In the genomic region with DNA sequence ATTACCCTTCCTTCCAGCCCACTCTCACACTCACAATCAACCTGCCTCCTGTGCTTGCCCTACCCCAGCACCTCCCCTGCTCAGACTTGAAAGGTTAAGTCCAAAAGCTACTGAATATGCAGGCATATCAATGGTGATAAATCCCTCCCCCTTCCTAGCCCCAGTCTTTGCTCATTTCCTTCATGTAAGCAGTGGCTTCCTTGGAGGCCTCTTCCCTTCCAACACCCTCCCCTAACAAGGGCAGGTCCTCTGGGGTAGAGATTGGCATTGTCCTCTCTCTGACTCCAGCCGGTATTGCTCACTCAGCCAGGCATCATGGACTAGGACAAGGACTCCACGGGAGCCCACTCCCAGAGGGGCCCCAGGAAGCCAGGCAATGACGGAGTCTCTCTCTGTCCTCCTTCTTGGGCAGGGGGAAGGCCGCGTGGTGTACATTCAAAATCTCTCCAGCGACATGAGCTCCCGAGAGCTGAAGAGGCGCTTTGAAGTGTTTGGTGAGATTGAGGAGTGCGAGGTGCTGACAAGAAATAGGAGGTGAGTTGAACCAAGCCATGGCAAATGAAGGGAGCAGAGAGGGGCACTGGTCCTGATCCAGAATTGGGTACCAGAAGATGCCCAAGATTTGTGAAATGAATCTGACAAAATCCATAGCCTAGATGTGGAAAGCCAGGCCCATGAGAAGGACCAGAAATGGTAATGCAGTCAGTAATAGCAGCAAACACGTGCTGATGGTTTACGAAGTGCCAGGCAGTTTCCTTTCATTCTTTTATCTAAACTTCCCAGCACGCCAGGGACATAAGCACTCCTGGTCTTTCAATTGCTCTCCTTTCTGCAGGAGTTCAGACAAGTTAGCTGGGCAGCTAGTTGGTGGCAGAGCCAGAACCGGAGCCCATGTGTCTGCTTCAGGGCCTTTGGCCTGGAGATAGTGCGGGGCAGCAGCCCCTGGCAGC, we compare ENCODE assay signal across 20 cellular contexts.
A peak's percentile ranks its signal among the peaks of the same experiment; 100 is the strongest.
DNase-seq lines count a peak whose midpoint lies in the region; ATAC-seq and TF ChIP-seq lines count a peak whose summit lies in the region.
"Had no signal": no experiment of that assay in that cellular context is flagged by ENCODE, and none has a peak within 500 bp of the region (broad histone marks: within the 10 kb centered on the region; RNA-seq: fewer than 3 reads in every experiment).

No MANE protein-coding gene starts in this region.

- H3K36me3 ChIP-seq in upper lobe of right lung, result peaks cover 5% of the 10 kb centered on the region

- no peaks in the 10 kb centered on the region for H3K9me3 Mint-ChIP-seq in chondrocyte (ENCODE audit: low read depth)
- no peaks in the 10 kb centered on the region for H3K9me3 Mint-ChIP-seq in nephron
- H3K9me3 Mint-ChIP-seq in activated CD4-positive, alpha-beta memory T cell treated with anti-CD3 and anti-CD28 coated beads for 36 hours, result no peaks in the 10 kb centered on the region
- H3K9me3 Mint-ChIP-seq: CD8-positive, alpha-beta memory T cell had no signal

- H3K4me1 Mint-ChIP-seq in chondrocyte (ENCODE audit: low read depth), result peaks cover 23% of the 10 kb centered on the region
- peaks cover 15% of the 10 kb centered on the region for H3K4me1 Mint-ChIP-seq in nephron
- H3K4me1 Mint-ChIP-seq in activated CD4-positive, alpha-beta memory T cell treated with anti-CD3 and anti-CD28 coated beads for 36 hours (ENCODE audit: low read depth), result no peaks in the 10 kb centered on the region
- H3K4me1 Mint-ChIP-seq: CD8-positive, alpha-beta memory T cell had no signal

- no peaks in the 10 kb centered on the region for H3K9me3 ChIP-seq in upper lobe of right lung

- intact Hi-C loops in left ventricle myocardium superior (cut with micrococcal nuclease) (no loop called here), cardiac septum (cut with DNase I) (no loop called here), upper lobe of right lung (cut with DNase I) (no loop called here)
- intact Hi-C loops in activated CD4-positive, alpha-beta memory T cell treated with anti-CD3 and anti-CD28 coated beads for 36 hours (cut with micrococcal nuclease), result no loop called here

- no peaks in the 10 kb centered on the region for H3K27me3 Mint-ChIP-seq in chondrocyte (ENCODE audit: low read depth)
- no peaks in the 10 kb centered on the region for H3K27me3 Mint-ChIP-seq in nephron (ENCODE audit: low read depth)
- H3K27me3 Mint-ChIP-seq in activated CD4-positive, alpha-beta memory T cell treated with anti-CD3 and anti-CD28 coated beads for 36 hours, result no peaks in the 10 kb centered on the region
- H3K27me3 Mint-ChIP-seq: CD8-positive, alpha-beta memory T cell had no signal

- H3K4me3 Mint-ChIP-seq in chondrocyte (ENCODE audit: unreplicated experiment) (no peak overlapping the region), nephron (no peak overlapping the region)
- no peak overlapping the region for H3K4me3 Mint-ChIP-seq in activated CD4-positive, alpha-beta memory T cell treated with anti-CD3 and anti-CD28 coated beads for 36 hours
- H3K4me3 Mint-ChIP-seq: CD8-positive, alpha-beta memory T cell had no signal

- DNase-seq in left ventricle myocardium superior (no peak), cardiac septum (ENCODE audit: low spot score) (no peak), chondrocyte (ENCODE audit: low spot score) (peak; percentile 62), upper lobe of right lung (no peak)
- no peak for DNase-seq in activated CD4-positive, alpha-beta memory T cell treated with anti-CD3 and anti-CD28 coated beads for 36 hours
- DNase-seq: ACHN; C1 segment of cervical spinal cord; CD8-positive, alpha-beta memory T cell; DMS79 treated with DMSO at 0.1 percent for 48 hours; GOT3; KBM-7; MV-4-11; NCI-H1417; NCI-H187 treated with DMSO at 0.1 percent for 48 hours; NCI-H2227 treated with DMSO at 0.1 percent for 48 hours; NCI-H510A treated with DMSO at 0.1 percent for 48 hours; NCI-H774; SIG-M5 had no signal

- ATAC-seq in left ventricle myocardium superior, result peak; percentile 63
- peak; percentile 46 for ATAC-seq in upper lobe of right lung
- ATAC-seq in HG03520 (IDR thresholded peaks at IDR 0.05; ENCODE audit: unreplicated experiment), result no peak

- H3K4me3 ChIP-seq in upper lobe of right lung, result no peak overlapping the region

- H3K36me3 Mint-ChIP-seq in chondrocyte (ENCODE audit: low read depth), result peaks cover 6% of the 10 kb centered on the region
- H3K36me3 Mint-ChIP-seq in nephron (ENCODE audit: low read depth), result peaks cover 4% of the 10 kb centered on the region
- peaks cover 21% of the 10 kb centered on the region for H3K36me3 Mint-ChIP-seq in activated CD4-positive, alpha-beta memory T cell treated with anti-CD3 and anti-CD28 coated beads for 36 hours

- no peaks in the 10 kb centered on the region for H3K27me3 ChIP-seq in upper lobe of right lung

- H3K27ac Mint-ChIP-seq in chondrocyte (ENCODE audit: unreplicated experiment), result no peak overlapping the region
- peak overlapping the region in 2 of 3 experiments; percentile 25 to 30 for H3K27ac Mint-ChIP-seq in nephron
- no peak overlapping the region for H3K27ac Mint-ChIP-seq in activated CD4-positive, alpha-beta memory T cell treated with anti-CD3 and anti-CD28 coated beads for 36 hours

- H3K4me1 ChIP-seq in upper lobe of right lung, result no peaks in the 10 kb centered on the region

- no peak for TF ChIP-seq CTCF in chondrocyte (IDR thresholded peaks at IDR 0.05)
- TF ChIP-seq CTCF in nephron (IDR thresholded peaks at IDR 0.05; ENCODE audit: unreplicated experiment in 3 of 3), result no peak
- TF ChIP-seq CTCF in upper lobe of right lung (IDR thresholded peaks at IDR 0.05), result no peak

- CTCF ChIA-PET in activated CD4-positive, alpha-beta memory T cell treated with anti-CD3 and anti-CD28 coated beads for 36 hours (lab: Charles Lee), result interaction anchor here (1.6 to 1.8 kb wide), 2 partner anchors 8 to 148 kb away, joined by 4 to 7 read pairs; no protein-coding TSS in a partner anchor

- POLR2A ChIA-PET in activated CD4-positive, alpha-beta memory T cell treated with anti-CD3 and anti-CD28 coated beads for 36 hours (lab: Charles Lee), result no interaction called here

- peak overlapping the region; percentile 45 for H3K27ac ChIP-seq in upper lobe of right lung

Comparison
In these comparisons a context has a peak if more than half of its experiments do, and no peak if none do; other contexts are left out.
1. H3K27ac Mint-ChIP-seq: peak in nephron (2 of 3); none in chondrocyte (single experiment) and activated CD4-positive, alpha-beta memory T cell treated with anti-CD3 and anti-CD28 coated beads for 36 hours (single experiment).